8 cellular contexts compared by ENCODE assay signal in the genomic region with DNA sequence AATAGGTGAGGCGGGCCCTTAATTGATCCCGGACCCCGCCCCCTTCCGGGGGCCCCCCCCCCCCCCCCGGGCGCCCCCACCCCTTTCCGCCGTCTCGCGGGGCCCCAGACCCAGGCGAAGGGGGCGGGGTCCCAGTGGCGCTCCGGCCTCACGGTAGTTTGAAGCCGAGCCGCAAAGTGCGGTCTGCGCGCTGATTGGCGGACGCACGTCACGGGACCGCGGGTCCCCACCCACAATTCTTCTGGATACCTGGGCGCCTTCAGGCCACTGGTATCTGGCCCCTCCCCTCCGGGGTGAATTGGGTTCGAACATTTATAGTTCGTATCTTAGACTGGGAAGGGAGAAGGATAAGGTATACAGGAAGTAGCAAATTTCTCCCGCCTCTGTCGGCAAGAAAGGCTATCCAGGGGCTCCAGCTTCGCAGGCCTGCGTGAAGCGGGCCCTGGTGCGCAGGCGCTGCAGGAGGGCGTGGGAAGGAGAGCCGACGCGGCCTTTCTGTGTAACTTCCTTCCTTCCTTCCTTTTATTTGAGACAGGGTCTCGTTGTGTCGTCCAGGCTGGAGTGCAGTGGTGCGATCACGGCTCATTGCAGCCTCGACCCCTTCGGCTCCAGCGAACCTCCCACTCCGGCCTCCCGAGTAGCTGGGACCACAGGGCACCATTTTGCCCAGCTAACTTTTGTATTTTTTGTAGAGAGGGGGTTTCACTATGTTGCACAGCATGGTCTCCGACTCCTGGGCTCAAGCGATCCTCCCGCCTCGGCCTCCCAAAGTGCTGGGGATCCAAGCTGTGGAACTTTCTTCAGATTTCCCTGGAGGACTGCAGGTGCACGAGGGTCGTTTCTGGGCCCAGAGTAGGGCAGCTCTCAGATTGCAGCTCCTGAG.
A peak's percentile ranks its signal among the peaks of the same experiment; 100 is the strongest.
DNase-seq lines count a peak whose midpoint lies in the region; ATAC-seq and TF ChIP-seq lines count a peak whose summit lies in the region.

No MANE protein-coding gene starts in this region.

- no peak for TF ChIP-seq CTCF in choroid plexus epithelial cell (conservative IDR thresholded peaks at IDR 0.05; ENCODE audit: low read depth, low read length)

- peak; percentile 89 for ATAC-seq in HG03439 (IDR thresholded peaks at IDR 0.05; ENCODE audit: unreplicated experiment)

- H3K4me3 ChIP-seq in choroid plexus epithelial cell (ENCODE audit: low read depth, low read length): peak overlapping the region; percentile 67

- DNase-seq in Ammon's horn (ENCODE audit: low spot score): peak; percentile 96
- peak; percentile 93 for DNase-seq in GM19238 (ENCODE audit: insufficient read length, low spot score)
- DNase-seq in NCI-H510A (lab: John Stamatoyannopoulos, UW): peak; percentile 94
- DNase-seq in activated CD4-positive, alpha-beta T cell treated with anti-CD3 and anti-CD28 coated beads for 24 hours (ENCODE audit: low read depth in 2 of 2): peak; percentile 95 to 98
- DNase-seq in choroid plexus epithelial cell (ENCODE audit: low read depth): peak; percentile 97
- peak; percentile 98 for DNase-seq in kidney tubule cell (ENCODE audit: low spot score)
- peak; percentile 89 to 93 for DNase-seq in stimulated activated CD4-positive, alpha-beta T cell treated with anti-CD3 and anti-CD28 coated beads, Interleukin-1b, Interleukin-23, amount 100 ng/mL, for 1 hour (ENCODE audit: low read depth in 2 of 2)

Comparison
In these comparisons a context has a peak if more than half of its experiments do, and no peak if none do; other contexts are left out.
1. Peak in every context shown above with its lines: DNase-seq, ATAC-seq and H3K4me3 ChIP-seq.